In the genomic region with DNA sequence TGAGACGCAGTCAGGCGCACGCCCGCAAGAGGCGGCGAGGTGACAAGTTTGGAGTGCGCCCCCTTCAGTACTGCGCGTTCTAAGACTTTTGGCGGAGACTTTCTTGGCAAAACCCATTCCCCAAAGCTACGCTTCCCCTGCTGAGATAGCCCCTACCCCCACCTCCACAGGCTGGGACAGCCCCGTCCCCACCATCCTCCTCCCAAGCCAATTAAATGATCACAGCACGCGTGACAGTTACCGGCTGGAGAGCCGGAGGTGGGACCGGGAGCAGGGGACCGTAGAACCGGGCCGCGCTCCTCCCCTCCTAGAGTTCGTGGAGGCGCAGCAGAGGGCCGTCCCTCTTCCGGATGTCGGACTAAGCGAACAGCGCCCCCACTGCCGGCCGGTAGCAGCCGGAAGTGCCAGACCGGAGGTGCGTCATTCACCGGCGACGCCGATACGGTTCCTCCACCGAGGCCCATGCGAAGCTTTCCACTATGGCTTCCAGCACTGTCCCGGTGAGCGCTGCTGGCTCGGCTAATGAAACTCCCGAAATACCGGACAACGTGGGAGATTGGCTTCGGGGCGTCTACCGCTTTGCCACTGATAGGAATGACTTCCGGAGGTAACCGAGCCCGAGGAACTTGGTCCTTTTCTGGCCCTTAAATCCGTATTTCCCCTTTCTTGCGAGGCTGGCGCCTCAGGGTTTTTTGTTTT, we compare ENCODE assay signal across 1 cellular context.
TF ChIP-seq lines count a peak whose summit lies in the region.

A gene (plus strand): TSS at position 476 of the 699 bp plus-strand sequence. CDS start 4 bp downstream, at position 480.

TF ChIP-seq in K562, 482 proteins besides CTCF, POLR2A, EP300 and RAD21 (continued from another document and continues in another):
- TF ChIP-seq, protein P1, sequence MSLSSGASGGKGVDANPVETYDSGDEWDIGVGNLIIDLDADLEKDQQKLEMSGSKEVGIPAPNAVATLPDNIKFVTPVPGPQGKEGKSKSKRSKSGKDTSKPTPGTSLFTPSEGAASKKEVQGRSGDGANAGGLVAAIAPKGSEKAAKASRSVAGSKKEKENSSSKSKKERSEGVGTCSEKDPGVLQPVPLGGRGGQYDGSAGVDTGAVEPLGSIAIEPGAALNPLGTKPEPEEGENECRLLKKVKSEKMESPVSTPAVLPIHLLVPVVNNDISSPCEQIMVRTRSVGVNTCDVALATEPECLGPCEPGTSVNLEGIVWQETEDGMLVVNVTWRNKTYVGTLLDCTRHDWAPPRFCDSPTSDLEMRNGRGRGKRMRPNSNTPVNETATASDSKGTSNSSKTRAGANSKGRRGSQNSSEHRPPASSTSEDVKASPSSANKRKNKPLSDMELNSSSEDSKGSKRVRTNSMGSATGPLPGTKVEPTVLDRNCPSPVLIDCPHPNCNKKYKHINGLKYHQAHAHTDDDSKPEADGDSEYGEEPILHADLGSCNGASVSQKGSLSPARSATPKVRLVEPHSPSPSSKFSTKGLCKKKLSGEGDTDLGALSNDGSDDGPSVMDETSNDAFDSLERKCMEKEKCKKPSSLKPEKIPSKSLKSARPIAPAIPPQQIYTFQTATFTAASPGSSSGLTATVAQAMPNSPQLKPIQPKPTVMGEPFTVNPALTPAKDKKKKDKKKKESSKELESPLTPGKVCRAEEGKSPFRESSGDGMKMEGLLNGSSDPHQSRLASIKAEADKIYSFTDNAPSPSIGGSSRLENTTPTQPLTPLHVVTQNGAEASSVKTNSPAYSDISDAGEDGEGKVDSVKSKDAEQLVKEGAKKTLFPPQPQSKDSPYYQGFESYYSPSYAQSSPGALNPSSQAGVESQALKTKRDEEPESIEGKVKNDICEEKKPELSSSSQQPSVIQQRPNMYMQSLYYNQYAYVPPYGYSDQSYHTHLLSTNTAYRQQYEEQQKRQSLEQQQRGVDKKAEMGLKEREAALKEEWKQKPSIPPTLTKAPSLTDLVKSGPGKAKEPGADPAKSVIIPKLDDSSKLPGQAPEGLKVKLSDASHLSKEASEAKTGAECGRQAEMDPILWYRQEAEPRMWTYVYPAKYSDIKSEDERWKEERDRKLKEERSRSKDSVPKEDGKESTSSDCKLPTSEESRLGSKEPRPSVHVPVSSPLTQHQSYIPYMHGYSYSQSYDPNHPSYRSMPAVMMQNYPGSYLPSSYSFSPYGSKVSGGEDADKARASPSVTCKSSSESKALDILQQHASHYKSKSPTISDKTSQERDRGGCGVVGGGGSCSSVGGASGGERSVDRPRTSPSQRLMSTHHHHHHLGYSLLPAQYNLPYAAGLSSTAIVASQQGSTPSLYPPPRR (CRISPR knock-in tag; IDR thresholded peaks at IDR 0.05; ENCODE audit: borderline replicate concordance): no peak
- TF ChIP-seq FOXM1 (IDR thresholded peaks at IDR 0.05; ENCODE audit: low read depth) (no peak), FOXM1 (CRISPR knock-in tag; IDR thresholded peaks at IDR 0.05; ENCODE audit: low read depth) (peak; percentile 84), SIN3A (IDR thresholded peaks at IDR 0.05; ENCODE audit: borderline replicate concordance in 2 of 2, control insufficient read depth in 1 of 2, low read depth in 2 of 2, low read length in 2 of 2) (peak; percentile 95 to 98), DACH1 (IDR thresholded peaks at IDR 0.05; ENCODE audit: partially characterized antibody) (no peak), RBM14 (IDR thresholded peaks at IDR 0.05; ENCODE audit: borderline replicate concordance, insufficient read depth, low read depth, low read length) (no peak), BRD4 (IDR thresholded peaks at IDR 0.05) (peak; percentile 91), STAT5B (CRISPR knock-in tag; IDR thresholded peaks at IDR 0.05) (no peak), RFX1 (IDR thresholded peaks at IDR 0.05) (no peak), RHOXF2B (CRISPR knock-in tag; conservative IDR thresholded peaks at IDR 0.05) (0 out of 2 replicates have a peak, but pooled peaks have one; percentile 44), MBD2 (IDR thresholded peaks at IDR 0.05; ENCODE audit: borderline replicate concordance, low read depth) (peak; percentile 84), ZNF274 (IDR thresholded peaks at IDR 0.05; ENCODE audit: borderline replicate concordance, low read depth, low read length) (no peak), ZNF584 (CRISPR knock-in tag; IDR thresholded peaks at IDR 0.05; ENCODE audit: low read depth) (no peak), MTA3 (IDR thresholded peaks at IDR 0.05; ENCODE audit: borderline replicate concordance) (peak; percentile 93), NR1H2 (CRISPR knock-in tag; IDR thresholded peaks at IDR 0.05) (peak; percentile 60; the same call in 1 of the 2 replicates), CXXC5 (CRISPR knock-in tag; IDR thresholded peaks at IDR 0.05) (peak; percentile 86), SMAD2 (IDR thresholded peaks at IDR 0.05; ENCODE audit: low read depth, low read length) (no peak), ETS2 (tag; IDR thresholded peaks at IDR 0.05; ENCODE audit: borderline replicate concordance, poor library complexity, severe bottlenecking) (peak; percentile 34), NR3C1 (CRISPR knock-in tag; IDR thresholded peaks at IDR 0.05) (no peak), ZNF717 (CRISPR knock-in tag; IDR thresholded peaks at IDR 0.05) (no peak), BRD9 (IDR thresholded peaks at IDR 0.05; ENCODE audit: low read depth, partially characterized antibody) (peak; percentile 21), MCM7 (IDR thresholded peaks at IDR 0.05) (no peak), ZNF764 (CRISPR knock-in tag; IDR thresholded peaks at IDR 0.05; ENCODE audit: low read depth) (no peak), BDP1 (IDR thresholded peaks at IDR 0.05; ENCODE audit: insufficient read depth, insufficient read length) (no peak), NFE2 (IDR thresholded peaks at IDR 0.05; ENCODE audit: low read depth) (no peak)
- TF ChIP-seq, protein P2, sequence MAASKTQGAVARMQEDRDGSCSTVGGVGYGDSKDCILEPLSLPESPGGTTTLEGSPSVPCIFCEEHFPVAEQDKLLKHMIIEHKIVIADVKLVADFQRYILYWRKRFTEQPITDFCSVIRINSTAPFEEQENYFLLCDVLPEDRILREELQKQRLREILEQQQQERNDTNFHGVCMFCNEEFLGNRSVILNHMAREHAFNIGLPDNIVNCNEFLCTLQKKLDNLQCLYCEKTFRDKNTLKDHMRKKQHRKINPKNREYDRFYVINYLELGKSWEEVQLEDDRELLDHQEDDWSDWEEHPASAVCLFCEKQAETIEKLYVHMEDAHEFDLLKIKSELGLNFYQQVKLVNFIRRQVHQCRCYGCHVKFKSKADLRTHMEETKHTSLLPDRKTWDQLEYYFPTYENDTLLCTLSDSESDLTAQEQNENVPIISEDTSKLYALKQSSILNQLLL (CRISPR knock-in tag; IDR thresholded peaks at IDR 0.05; ENCODE audit: borderline replicate concordance): no peak
- TF ChIP-seq, protein P3, sequence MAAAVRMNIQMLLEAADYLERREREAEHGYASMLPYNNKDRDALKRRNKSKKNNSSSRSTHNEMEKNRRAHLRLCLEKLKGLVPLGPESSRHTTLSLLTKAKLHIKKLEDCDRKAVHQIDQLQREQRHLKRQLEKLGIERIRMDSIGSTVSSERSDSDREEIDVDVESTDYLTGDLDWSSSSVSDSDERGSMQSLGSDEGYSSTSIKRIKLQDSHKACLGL (CRISPR knock-in tag; IDR thresholded peaks at IDR 0.05; ENCODE audit: borderline replicate concordance, poor library complexity, severe bottlenecking): peak; percentile 90
- TF ChIP-seq, protein P4, sequence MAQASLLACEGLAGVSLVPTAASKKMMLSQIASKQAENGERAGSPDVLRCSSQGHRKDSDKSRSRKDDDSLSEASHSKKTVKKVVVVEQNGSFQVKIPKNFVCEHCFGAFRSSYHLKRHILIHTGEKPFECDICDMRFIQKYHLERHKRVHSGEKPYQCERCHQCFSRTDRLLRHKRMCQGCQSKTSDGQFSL (CRISPR knock-in tag; IDR thresholded peaks at IDR 0.05): no peak
- TF ChIP-seq, protein P4 (tag; IDR thresholded peaks at IDR 0.05): no peak
- TF ChIP-seq, protein P5, sequence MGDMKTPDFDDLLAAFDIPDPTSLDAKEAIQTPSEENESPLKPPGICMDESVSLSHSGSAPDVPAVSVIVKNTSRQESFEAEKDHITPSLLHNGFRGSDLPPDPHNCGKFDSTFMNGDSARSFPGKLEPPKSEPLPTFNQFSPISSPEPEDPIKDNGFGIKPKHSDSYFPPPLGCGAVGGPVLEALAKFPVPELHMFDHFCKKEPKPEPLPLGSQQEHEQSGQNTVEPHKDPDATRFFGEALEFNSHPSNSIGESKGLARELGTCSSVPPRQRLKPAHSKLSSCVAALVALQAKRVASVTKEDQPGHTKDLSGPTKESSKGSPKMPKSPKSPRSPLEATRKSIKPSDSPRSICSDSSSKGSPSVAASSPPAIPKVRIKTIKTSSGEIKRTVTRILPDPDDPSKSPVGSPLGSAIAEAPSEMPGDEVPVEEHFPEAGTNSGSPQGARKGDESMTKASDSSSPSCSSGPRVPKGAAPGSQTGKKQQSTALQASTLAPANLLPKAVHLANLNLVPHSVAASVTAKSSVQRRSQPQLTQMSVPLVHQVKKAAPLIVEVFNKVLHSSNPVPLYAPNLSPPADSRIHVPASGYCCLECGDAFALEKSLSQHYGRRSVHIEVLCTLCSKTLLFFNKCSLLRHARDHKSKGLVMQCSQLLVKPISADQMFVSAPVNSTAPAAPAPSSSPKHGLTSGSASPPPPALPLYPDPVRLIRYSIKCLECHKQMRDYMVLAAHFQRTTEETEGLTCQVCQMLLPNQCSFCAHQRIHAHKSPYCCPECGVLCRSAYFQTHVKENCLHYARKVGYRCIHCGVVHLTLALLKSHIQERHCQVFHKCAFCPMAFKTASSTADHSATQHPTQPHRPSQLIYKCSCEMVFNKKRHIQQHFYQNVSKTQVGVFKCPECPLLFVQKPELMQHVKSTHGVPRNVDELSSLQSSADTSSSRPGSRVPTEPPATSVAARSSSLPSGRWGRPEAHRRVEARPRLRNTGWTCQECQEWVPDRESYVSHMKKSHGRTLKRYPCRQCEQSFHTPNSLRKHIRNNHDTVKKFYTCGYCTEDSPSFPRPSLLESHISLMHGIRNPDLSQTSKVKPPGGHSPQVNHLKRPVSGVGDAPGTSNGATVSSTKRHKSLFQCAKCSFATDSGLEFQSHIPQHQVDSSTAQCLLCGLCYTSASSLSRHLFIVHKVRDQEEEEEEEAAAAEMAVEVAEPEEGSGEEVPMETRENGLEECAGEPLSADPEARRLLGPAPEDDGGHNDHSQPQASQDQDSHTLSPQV (IDR thresholded peaks at IDR 0.05): 0 out of 2 replicates have a peak, but pooled peaks have one; percentile 52
- TF ChIP-seq, protein P6, sequence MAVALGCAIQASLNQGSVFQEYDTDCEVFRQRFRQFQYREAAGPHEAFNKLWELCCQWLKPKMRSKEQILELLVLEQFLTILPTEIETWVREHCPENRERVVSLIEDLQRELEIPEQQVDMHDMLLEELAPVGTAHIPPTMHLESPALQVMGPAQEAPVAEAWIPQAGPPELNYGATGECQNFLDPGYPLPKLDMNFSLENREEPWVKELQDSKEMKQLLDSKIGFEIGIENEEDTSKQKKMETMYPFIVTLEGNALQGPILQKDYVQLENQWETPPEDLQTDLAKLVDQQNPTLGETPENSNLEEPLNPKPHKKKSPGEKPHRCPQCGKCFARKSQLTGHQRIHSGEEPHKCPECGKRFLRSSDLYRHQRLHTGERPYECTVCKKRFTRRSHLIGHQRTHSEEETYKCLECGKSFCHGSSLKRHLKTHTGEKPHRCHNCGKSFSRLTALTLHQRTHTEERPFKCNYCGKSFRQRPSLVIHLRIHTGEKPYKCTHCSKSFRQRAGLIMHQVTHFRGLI (CRISPR knock-in tag; IDR thresholded peaks at IDR 0.05): no peak
- TF ChIP-seq, protein P7, sequence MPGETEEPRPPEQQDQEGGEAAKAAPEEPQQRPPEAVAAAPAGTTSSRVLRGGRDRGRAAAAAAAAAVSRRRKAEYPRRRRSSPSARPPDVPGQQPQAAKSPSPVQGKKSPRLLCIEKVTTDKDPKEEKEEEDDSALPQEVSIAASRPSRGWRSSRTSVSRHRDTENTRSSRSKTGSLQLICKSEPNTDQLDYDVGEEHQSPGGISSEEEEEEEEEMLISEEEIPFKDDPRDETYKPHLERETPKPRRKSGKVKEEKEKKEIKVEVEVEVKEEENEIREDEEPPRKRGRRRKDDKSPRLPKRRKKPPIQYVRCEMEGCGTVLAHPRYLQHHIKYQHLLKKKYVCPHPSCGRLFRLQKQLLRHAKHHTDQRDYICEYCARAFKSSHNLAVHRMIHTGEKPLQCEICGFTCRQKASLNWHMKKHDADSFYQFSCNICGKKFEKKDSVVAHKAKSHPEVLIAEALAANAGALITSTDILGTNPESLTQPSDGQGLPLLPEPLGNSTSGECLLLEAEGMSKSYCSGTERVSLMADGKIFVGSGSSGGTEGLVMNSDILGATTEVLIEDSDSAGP (CRISPR knock-in tag; IDR thresholded peaks at IDR 0.05): 0 out of 2 replicates have a peak, but pooled peaks have one; percentile 15
- TF ChIP-seq, protein P8, sequence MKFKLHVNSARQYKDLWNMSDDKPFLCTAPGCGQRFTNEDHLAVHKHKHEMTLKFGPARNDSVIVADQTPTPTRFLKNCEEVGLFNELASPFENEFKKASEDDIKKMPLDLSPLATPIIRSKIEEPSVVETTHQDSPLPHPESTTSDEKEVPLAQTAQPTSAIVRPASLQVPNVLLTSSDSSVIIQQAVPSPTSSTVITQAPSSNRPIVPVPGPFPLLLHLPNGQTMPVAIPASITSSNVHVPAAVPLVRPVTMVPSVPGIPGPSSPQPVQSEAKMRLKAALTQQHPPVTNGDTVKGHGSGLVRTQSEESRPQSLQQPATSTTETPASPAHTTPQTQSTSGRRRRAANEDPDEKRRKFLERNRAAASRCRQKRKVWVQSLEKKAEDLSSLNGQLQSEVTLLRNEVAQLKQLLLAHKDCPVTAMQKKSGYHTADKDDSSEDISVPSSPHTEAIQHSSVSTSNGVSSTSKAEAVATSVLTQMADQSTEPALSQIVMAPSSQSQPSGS (CRISPR knock-in tag; IDR thresholded peaks at IDR 0.05): no peak
- TF ChIP-seq, protein P9, sequence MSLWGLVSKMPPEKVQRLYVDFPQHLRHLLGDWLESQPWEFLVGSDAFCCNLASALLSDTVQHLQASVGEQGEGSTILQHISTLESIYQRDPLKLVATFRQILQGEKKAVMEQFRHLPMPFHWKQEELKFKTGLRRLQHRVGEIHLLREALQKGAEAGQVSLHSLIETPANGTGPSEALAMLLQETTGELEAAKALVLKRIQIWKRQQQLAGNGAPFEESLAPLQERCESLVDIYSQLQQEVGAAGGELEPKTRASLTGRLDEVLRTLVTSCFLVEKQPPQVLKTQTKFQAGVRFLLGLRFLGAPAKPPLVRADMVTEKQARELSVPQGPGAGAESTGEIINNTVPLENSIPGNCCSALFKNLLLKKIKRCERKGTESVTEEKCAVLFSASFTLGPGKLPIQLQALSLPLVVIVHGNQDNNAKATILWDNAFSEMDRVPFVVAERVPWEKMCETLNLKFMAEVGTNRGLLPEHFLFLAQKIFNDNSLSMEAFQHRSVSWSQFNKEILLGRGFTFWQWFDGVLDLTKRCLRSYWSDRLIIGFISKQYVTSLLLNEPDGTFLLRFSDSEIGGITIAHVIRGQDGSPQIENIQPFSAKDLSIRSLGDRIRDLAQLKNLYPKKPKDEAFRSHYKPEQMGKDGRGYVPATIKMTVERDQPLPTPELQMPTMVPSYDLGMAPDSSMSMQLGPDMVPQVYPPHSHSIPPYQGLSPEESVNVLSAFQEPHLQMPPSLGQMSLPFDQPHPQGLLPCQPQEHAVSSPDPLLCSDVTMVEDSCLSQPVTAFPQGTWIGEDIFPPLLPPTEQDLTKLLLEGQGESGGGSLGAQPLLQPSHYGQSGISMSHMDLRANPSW (CRISPR knock-in tag; IDR thresholded peaks at IDR 0.05): peak; percentile 37
